Comparison of ENCODE assay signal across 18 cellular contexts in genomic region chr5:115291397-115291796, GRCh38. TPM values are rescaled to one million over a fixed set of nuclear protein-coding genes. Genes with fewer than 3 reads are reported as not detected.
A peak's percentile ranks its signal among the peaks of the same experiment; 100 is the strongest.
DNase-seq lines count a peak whose midpoint lies in the region; ATAC-seq, FAIRE-seq and TF ChIP-seq lines count a peak whose summit lies in the region.
"Had no signal": no experiment of that assay in that cellular context is flagged by ENCODE, and none has a peak within 500 bp of the region (broad histone marks: within the 10 kb centered on the region; RNA-seq: fewer than 3 reads in every experiment).

No MANE protein-coding gene starts in this region.

- no peak overlapping the region for H2AFZ ChIP-seq in IMR-90 (replicated peaks; ENCODE audit: low read length, poor library complexity)
- no peak overlapping the region for H2AFZ ChIP-seq in trophoblast cell (ENCODE audit: insufficient read depth, low read length, poor library complexity)

- no peak overlapping the region for H3K4ac ChIP-seq in IMR-90 (ENCODE audit: low read depth, low read length)
- H3K4ac ChIP-seq in trophoblast cell (ENCODE audit: low read depth, low read length) = no peak overlapping the region

- H2BK15ac ChIP-seq in IMR-90 (ENCODE audit: low read depth, low read length) = no peak overlapping the region

- no peak overlapping the region for H2BK120ac ChIP-seq in IMR-90 (ENCODE audit: low read depth, low read length)
- H2BK120ac ChIP-seq in trophoblast cell (ENCODE audit: insufficient read depth, low read length, poor library complexity) = no peak overlapping the region

- TF ChIP-seq POLR2A in A549 (IDR thresholded peaks at IDR 0.05; ENCODE audit: low read length) = no peak
- TF ChIP-seq POLR2A in IMR-90 (IDR thresholded peaks at IDR 0.05; ENCODE audit: low read depth, low read length) = no peak

- H3K4me1 ChIP-seq in A549 = peaks cover 7% of the 10 kb centered on the region
- H3K4me1 ChIP-seq in IMR-90 (ENCODE audit: control insufficient read depth, insufficient read depth, low read length) = no peaks in the 10 kb centered on the region
- H3K4me1 ChIP-seq in foreskin keratinocyte = peaks cover 8% of the 10 kb centered on the region
- peaks cover 4% of the 10 kb centered on the region in 2 experiments for H3K4me1 ChIP-seq in trophoblast cell (ENCODE audit: control insufficient read depth in 1 of 2, insufficient read depth in 2 of 2, low read length in 2 of 2)
- H3K4me1 ChIP-seq: Caco-2 had no signal

- H4K12ac ChIP-seq in trophoblast cell (ENCODE audit: low read depth, low read length) = no peak overlapping the region

- H4K20me1 ChIP-seq in IMR-90 (ENCODE audit: insufficient read depth, low read length) = no peaks in the 10 kb centered on the region

- DNase-seq in A549 (ENCODE audit: low read depth in 1 of 2, low spot score in 1 of 2) (no peak), IMR-90 (no peak), frontal cortex (ENCODE audit: low spot score in 2 of 2) (no peak), foreskin keratinocyte (no peak), trophoblast cell (no peak)
- DNase-seq: 8988T; AML-193; Caco-2; Calu3; CD4-positive, alpha-beta T cell; CD8-positive, alpha-beta T cell; DMS79 treated with DMSO at 0.1 percent for 48 hours; GF-D8 had no signal

- FAIRE-seq in A549 (lab: Jason Lieb, UNC) = no peak
- FAIRE-seq in frontal cortex (lab: Jason Lieb, UNC) = peak; percentile 8
- FAIRE-seq: A204.1, G401.6, GM12891 had no signal

- no peak overlapping the region for H3K27ac ChIP-seq in A549
- H3K27ac ChIP-seq in IMR-90 (ENCODE audit: insufficient read depth, low read length) = no peak overlapping the region
- no peak overlapping the region for H3K27ac ChIP-seq in foreskin keratinocyte
- H3K27ac ChIP-seq in trophoblast cell (ENCODE audit: low read depth, low read length) = no peak overlapping the region
- H3K27ac ChIP-seq: BLaER1 treated with 17β-estradiol and CSF1 and Interleukin-3, amounts not matched to agents 10 nM and 100 nM; C4-2B had no signal

- H3K79me1 ChIP-seq in IMR-90 (ENCODE audit: low read depth in 1 of 2, low read length in 2 of 2) (peaks cover 22 to 41% of the 10 kb centered on the region in 2 experiments), trophoblast cell (ENCODE audit: low read length) (no peaks in the 10 kb centered on the region)

- POLR2A ChIA-PET in A549 (lab: Yijun Ruan, JAX) (no interaction called here), IMR-90 (lab: Charles Lee; ENCODE audit: unreplicated experiment) (no interaction called here)

- H3K9ac ChIP-seq in IMR-90 (ENCODE audit: low read depth, low read length) (no peak overlapping the region), trophoblast cell (ENCODE audit: low read length) (no peak overlapping the region)
- H3K9ac ChIP-seq: BLaER1 treated with 17β-estradiol and CSF1 and Interleukin-3, amounts not matched to agents 10 nM and 100 nM had no signal

- H3K4me3 ChIP-seq in A549 = no peak overlapping the region
- no peak overlapping the region for H3K4me3 ChIP-seq in IMR-90 (ENCODE audit: insufficient read depth, low read depth, low read length)
- no peak overlapping the region for H3K4me3 ChIP-seq in trophoblast cell (ENCODE audit: low read depth, low read length)
- H3K4me3 ChIP-seq: BLaER1 treated with 17β-estradiol and CSF1 and Interleukin-3, amounts not matched to agents 10 nM and 100 nM had no signal

- no peak overlapping the region for H2BK12ac ChIP-seq in trophoblast cell (ENCODE audit: low read length)

- H3K79me2 ChIP-seq in trophoblast cell (ENCODE audit: control insufficient read depth, insufficient read depth, low read length, poor library complexity) = no peaks in the 10 kb centered on the region

- no TSS peak for BruUV-seq in IMR-90 (replicated peaks; lab: Mats Ljungman, UMichigan)

- no peak overlapping the region for H4K91ac ChIP-seq in IMR-90 (ENCODE audit: insufficient read depth, low read depth, low read length)
- no peak overlapping the region for H4K91ac ChIP-seq in trophoblast cell (ENCODE audit: low read depth, low read length)

- no peak overlapping the region for H4K8ac ChIP-seq in IMR-90 (ENCODE audit: low read depth in 2 of 2, low read length in 2 of 2)
- no peak overlapping the region for H4K8ac ChIP-seq in trophoblast cell (ENCODE audit: low read depth, low read length)

- dilution Hi-C loops in IMR-90 (cut with HindIII; ENCODE audit: low sequenced_read_pairs, unreplicated experiment) = no loop called here

- intact Hi-C loops in IMR-90 (cut with micrococcal nuclease) = no loop called here

- H3K18ac ChIP-seq in IMR-90 (ENCODE audit: low read depth, low read length) (no peak overlapping the region), trophoblast cell (ENCODE audit: low read length) (no peak overlapping the region)

- TF ChIP-seq EP300 in A549 (IDR thresholded peaks at IDR 0.05) = no peak

- no peaks in the 10 kb centered on the region for H3K36me3 ChIP-seq in IMR-90 (ENCODE audit: control insufficient read depth, insufficient read depth, low read length)
- no peaks in the 10 kb centered on the region for H3K36me3 ChIP-seq in trophoblast cell (ENCODE audit: control insufficient read depth in 1 of 2, insufficient read depth in 2 of 2, low read length in 2 of 2)

- CTCF ChIA-PET in A549 (lab: Yijun Ruan, JAX) = no interaction called here
- CTCF ChIA-PET in IMR-90 (lab: Yijun Ruan, JAX) = no interaction called here

- ATAC-seq in A549 (no peak), IMR-90 (ENCODE audit: low read depth) (no peak), foreskin keratinocyte (no peak)
- ATAC-seq: CD8-positive, alpha-beta T cell had no signal

- H3K14ac ChIP-seq in IMR-90 (replicated peaks; ENCODE audit: low read depth, low read length) (no peak overlapping the region), trophoblast cell (ENCODE audit: low read length) (no peak overlapping the region)

- H3K27me3 ChIP-seq in IMR-90 (ENCODE audit: control insufficient read depth, insufficient read depth, low read length) (no peaks in the 10 kb centered on the region), foreskin keratinocyte (no peaks in the 10 kb centered on the region), trophoblast cell (ENCODE audit: insufficient read depth, low read length) (no peaks in the 10 kb centered on the region)
- H3K27me3 ChIP-seq: BLaER1 treated with 17β-estradiol and CSF1 and Interleukin-3, amounts not matched to agents 10 nM and 100 nM had no signal

- H3K9me3 ChIP-seq in A549 = no peaks in the 10 kb centered on the region
- H3K9me3 ChIP-seq in IMR-90 (ENCODE audit: control insufficient read depth, insufficient read depth, low read length) = peaks cover 2% of the 10 kb centered on the region; the same call in 1 of the 2 replicates
- H3K9me3 ChIP-seq in trophoblast cell (ENCODE audit: insufficient read depth, low read depth, low read length) = no peaks in the 10 kb centered on the region
- H3K9me3 ChIP-seq: Caco-2 had no signal

- H2AK5ac ChIP-seq in IMR-90 (ENCODE audit: low read depth, low read length) (no peak overlapping the region), trophoblast cell (ENCODE audit: low read length) (no peak overlapping the region)

- H3K23ac ChIP-seq in IMR-90 (ENCODE audit: low read depth, low read length) = no peak overlapping the region
- no peak overlapping the region for H3K23ac ChIP-seq in trophoblast cell (ENCODE audit: low read length)

- H3K4me2 ChIP-seq in A549 = no peak overlapping the region
- no peak overlapping the region for H3K4me2 ChIP-seq in IMR-90 (ENCODE audit: low read depth, low read length)
- H3K4me2 ChIP-seq in trophoblast cell (ENCODE audit: low read length) = no peak overlapping the region
- H3K4me2 ChIP-seq: BLaER1 treated with 17β-estradiol and CSF1 and Interleukin-3, amounts not matched to agents 10 nM and 100 nM had no signal

- no peak overlapping the region for H3K56ac ChIP-seq in IMR-90 (ENCODE audit: extremely low read depth, insufficient read depth, low read length)

- TF ChIP-seq CTCF in A549 (IDR thresholded peaks at IDR 0.05) = no peak
- no peak for TF ChIP-seq CTCF in IMR-90 (conservative IDR thresholded peaks at IDR 0.05; ENCODE audit: low read depth, low read length)
- TF ChIP-seq CTCF in foreskin keratinocyte (conservative IDR thresholded peaks at IDR 0.05) = no peak

- no peak overlapping the region for H2AK9ac ChIP-seq in IMR-90 (replicated peaks; ENCODE audit: low read depth, low read length, poor library complexity)

- H2BK5ac ChIP-seq in IMR-90 (ENCODE audit: low read depth, low read length, poor library complexity, severe bottlenecking) (no peak overlapping the region), trophoblast cell (ENCODE audit: low read depth, low read length, poor library complexity) (no peak overlapping the region)

- in situ Hi-C loops in IMR-90 (cut with MboI; ENCODE audit: low sequenced_read_pairs) = loop anchor here (25.0 kb wide), 1 partner anchor 546 kb away; the partner anchor contains the start of genes AP3S1 and ATG12

- H4K5ac ChIP-seq in IMR-90 (ENCODE audit: low read depth, low read length) = no peak overlapping the region

- TF ChIP-seq RAD21 in A549 (conservative IDR thresholded peaks at IDR 0.05 in 1 of 2, IDR thresholded peaks at IDR 0.05 in 1 of 2) (no peak), IMR-90 (IDR thresholded peaks at IDR 0.05; ENCODE audit: low read length) (no peak)

- H2BK20ac ChIP-seq in IMR-90 (ENCODE audit: low read depth, low read length) = no peak overlapping the region

- no peaks in the 10 kb centered on the region for H3K9me1 ChIP-seq in IMR-90 (ENCODE audit: insufficient read depth, low read length)

RNA-seq across cellular contexts. Expression of gene CCDC112, which starts 5.1 kb away (rescaled TPM):
- polyA plus RNA-seq in A549 (2011; rRNA removed) = 3.5 and 8.6 TPM in 2 replicates
- polyA plus RNA-seq in A549 (2012; cell fraction: cytosol; rRNA removed) = 1.6 and 1.7 TPM in 2 replicates
- 1.2 and 1.5 TPM in 2 replicates for polyA plus RNA-seq in A549 (2012; cell fraction: nucleus; rRNA removed)
- 5.8 to 7.1 TPM (median 6.4 TPM) in 3 replicates for polyA plus RNA-seq in A549 (2017; fragmentation: RNase III; extraction: RNeasy Plus Mini Kit Qiagen cat#74134 plus additional on column Dnase treatment)
- polyA minus RNA-seq in A549 (2011; rRNA and poly(A)+ RNA removed) = 0.44 and 0.45 TPM in 2 replicates
- total RNA-seq in IMR-90 (2012; rRNA removed) = 2.0 and 5.0 TPM in 2 replicates
- polyA plus RNA-seq in IMR-90 (2012; rRNA removed) = 1.9 and 2.3 TPM in 2 replicates
- polyA plus RNA-seq in IMR-90 (2012; cell fraction: cytosol; rRNA removed) = 0.48 and 0.86 TPM in 2 replicates
- polyA plus RNA-seq in IMR-90 (2012; cell fraction: nucleus; rRNA removed; ENCODE audit: low replicate concordance) = 1.3 and 2.2 TPM in 2 replicates
- 87.6 TPM for total RNA-seq in frontal cortex
- total RNA-seq in foreskin keratinocyte = 5.4 and 6.1 TPM in 2 replicates
- polyA plus RNA-seq in foreskin keratinocyte = 3.3 TPM in 2 replicates
- 2.6 and 3.1 TPM in 2 replicates for polyA plus RNA-seq in trophoblast cell (2013)

RNA-seq across cellular contexts. Expression of gene PGGT1B, which starts 28.7 kb away (rescaled TPM):
- polyA plus RNA-seq in A549 (2011; rRNA removed) (6.7 and 9.5 TPM in 2 replicates), A549 (2017; fragmentation: RNase III; extraction: RNeasy Plus Mini Kit Qiagen cat#74134 plus additional on column Dnase treatment) (15.5 to 17.0 TPM (median 15.9 TPM) in 3 replicates), IMR-90 (2012; rRNA removed) (0.95 and 2.1 TPM in 2 replicates), foreskin keratinocyte (3.8 and 4.1 TPM in 2 replicates)
- 0.82 and 0.96 TPM in 2 replicates for polyA plus RNA-seq in A549 (2012; cell fraction: cytosol; rRNA removed)
- polyA plus RNA-seq in A549 (2012; cell fraction: nucleus; rRNA removed) = 0.60 and 1.5 TPM in 2 replicates
- 17.0 and 17.5 TPM in 2 replicates for polyA minus RNA-seq in A549 (2011; rRNA and poly(A)+ RNA removed)
- total RNA-seq in IMR-90 (2012; rRNA removed) (17.2 and 19.2 TPM in 2 replicates), frontal cortex (11.0 TPM), foreskin keratinocyte (19.6 and 19.9 TPM in 2 replicates)
- 0.64 and 2.0 TPM in 2 replicates for polyA plus RNA-seq in IMR-90 (2012; cell fraction: cytosol; rRNA removed)
- polyA plus RNA-seq in IMR-90 (2012; cell fraction: nucleus; rRNA removed; ENCODE audit: low replicate concordance) = 0.14 and 1.7 TPM in 2 replicates
- polyA plus RNA-seq in trophoblast cell (2013) = 5.8 and 5.9 TPM in 2 replicates

Comparison
In these comparisons a context has a peak if more than half of its experiments do, and no peak if none do; other contexts are left out.
1. RNA of gene CCDC112, which starts 5.1 kb away (total RNA-seq): 87.6 TPM in frontal cortex (single experiment); 5.4 to 6.1 TPM in foreskin keratinocyte and 2.0 to 5.0 TPM in IMR-90; every median in the first group is over 10 times any median in the second.